Comparison of ENCODE assay signal across 15 cellular contexts in the genomic region with DNA sequence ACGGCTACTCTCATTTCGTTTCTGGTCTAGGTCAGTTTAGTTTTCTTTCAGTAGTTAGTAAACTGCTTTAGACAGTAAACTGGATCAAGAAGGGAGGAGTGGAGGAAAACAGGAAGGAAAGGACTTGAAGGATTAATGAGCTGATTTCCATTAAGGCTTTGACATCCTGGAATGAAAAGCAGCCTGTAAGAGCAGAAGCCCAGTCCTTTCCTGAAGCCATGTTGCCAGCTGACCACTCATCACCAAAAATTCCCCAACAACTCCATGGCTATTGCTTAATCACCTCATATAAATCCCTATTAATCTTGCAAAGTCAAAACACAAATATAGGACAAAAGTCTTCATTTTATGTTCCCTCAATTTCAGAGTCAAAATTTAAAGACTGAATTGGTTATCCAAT.
DNase-seq lines count a peak whose midpoint lies in the region; ATAC-seq and TF ChIP-seq lines count a peak whose summit lies in the region.
"Had no signal": no experiment of that assay in that cellular context is flagged by ENCODE, and none has a peak within 500 bp of the region (broad histone marks: within the 10 kb centered on the region; RNA-seq: fewer than 3 reads in every experiment).

No MANE protein-coding gene starts in this region.

- peak overlapping the region; percentile 85 to 90 for H3K27ac ChIP-seq in ascending aorta
- H3K27ac ChIP-seq in smooth muscle cell (ENCODE audit: low read depth), result peak overlapping the region; percentile 75
- no peak overlapping the region for H3K27ac ChIP-seq in CD8-positive, alpha-beta T cell (ENCODE audit: low read depth, low read length)
- H3K27ac ChIP-seq: neutrophil, SK-N-MC had no signal

- CTCF ChIA-PET in HEK293T (lab: Yijun Ruan, JAX), result no interaction called here
- CTCF ChIA-PET in CD8-positive, alpha-beta T cell (lab: Charles Lee), result no interaction called here
- CTCF ChIA-PET in activated CD8-positive, alpha-beta memory T cell treated with anti-CD3 and anti-CD28 coated beads, Interleukin-2, amount 10 ng/mL, durations not matched to agents 7 days and 5 days (lab: Charles Lee), result interaction anchor here (1.1 to 1.4 kb wide), 2 partner anchors 11 to 213 kb away, joined by 4 read pairs; no protein-coding TSS in a partner anchor

- intact Hi-C loops in ascending aorta (cut with DNase I), result loop anchor here (2.0 to 5.0 kb wide), 2 partner anchors 39 to 127 kb away; no protein-coding TSS in a partner anchor
- intact Hi-C loops in CD8-positive, alpha-beta T cell (cut with DNase I, micrococcal nuclease), result no loop called here

- H3K27me3 ChIP-seq in ascending aorta, result no peaks in the 10 kb centered on the region
- no peaks in the 10 kb centered on the region for H3K27me3 ChIP-seq in smooth muscle cell (ENCODE audit: low read depth)
- no peaks in the 10 kb centered on the region for H3K27me3 ChIP-seq in CD8-positive, alpha-beta T cell (ENCODE audit: insufficient read depth, low read length)
- H3K27me3 ChIP-seq: neutrophil had no signal

- peaks cover 70% of the 10 kb centered on the region for H3K36me3 Mint-ChIP-seq in CD8-positive, alpha-beta T cell
- peaks cover 13% of the 10 kb centered on the region for H3K36me3 Mint-ChIP-seq in activated CD8-positive, alpha-beta memory T cell treated with anti-CD3 and anti-CD28 coated beads, Interleukin-2, amount 10 ng/mL, durations not matched to agents 7 days and 5 days

- TF ChIP-seq CTCF in ascending aorta (IDR thresholded peaks at IDR 0.05), result no peak
- no peak for TF ChIP-seq CTCF in smooth muscle cell (IDR thresholded peaks at IDR 0.05; ENCODE audit: borderline replicate concordance, insufficient read depth, poor library complexity, severe bottlenecking)
- no peak for TF ChIP-seq CTCF in CD8-positive, alpha-beta T cell (IDR thresholded peaks at IDR 0.05)

- H3K36me3 ChIP-seq in ascending aorta (no peaks in the 10 kb centered on the region), smooth muscle cell (ENCODE audit: low read depth) (no peaks in the 10 kb centered on the region)
- H3K36me3 ChIP-seq in CD8-positive, alpha-beta T cell (ENCODE audit: insufficient read depth, low read length), result peaks cover 12% of the 10 kb centered on the region
- H3K36me3 ChIP-seq: neutrophil had no signal

- H3K4me1 ChIP-seq in ascending aorta (peaks cover 24 to 57% of the 10 kb centered on the region in 2 donors), smooth muscle cell (ENCODE audit: low read depth) (peaks cover 34% of the 10 kb centered on the region)
- H3K4me1 ChIP-seq in CD8-positive, alpha-beta T cell (ENCODE audit: insufficient read depth, low read length), result no peaks in the 10 kb centered on the region

- H3K4me1 Mint-ChIP-seq in CD8-positive, alpha-beta T cell (ENCODE audit: low read depth), result peaks cover 2% of the 10 kb centered on the region
- peaks cover 11% of the 10 kb centered on the region for H3K4me1 Mint-ChIP-seq in activated CD8-positive, alpha-beta memory T cell treated with anti-CD3 and anti-CD28 coated beads, Interleukin-2, amount 10 ng/mL, durations not matched to agents 7 days and 5 days

- H3K9me3 Mint-ChIP-seq in CD8-positive, alpha-beta T cell, result no peaks in the 10 kb centered on the region
- H3K9me3 Mint-ChIP-seq in activated CD8-positive, alpha-beta memory T cell treated with anti-CD3 and anti-CD28 coated beads, Interleukin-2, amount 10 ng/mL, durations not matched to agents 7 days and 5 days (ENCODE audit: low read depth), result no peaks in the 10 kb centered on the region
- H3K9me3 Mint-ChIP-seq: activated T-cell treated with anti-CD3 and anti-CD28 coated beads, Interleukin-2, amount 50 U/mL, for 24 hours; stimulated activated naive B cell treated with anti-CD40 and anti-IgM and Interleukin-4, amounts not matched to agents 10 μg/mL and 1 μg/mL and 100 μg/mL, for 72 hours had no signal

- no peak overlapping the region for H3K27ac Mint-ChIP-seq in CD8-positive, alpha-beta T cell
- H3K27ac Mint-ChIP-seq in activated CD8-positive, alpha-beta memory T cell treated with anti-CD3 and anti-CD28 coated beads, Interleukin-2, amount 10 ng/mL, durations not matched to agents 7 days and 5 days, result no peak overlapping the region
- H3K27ac Mint-ChIP-seq: activated T-cell treated with anti-CD3 and anti-CD28 coated beads, Interleukin-2, amount 50 U/mL, for 24 hours; stimulated activated naive B cell treated with anti-CD40 and anti-IgM and Interleukin-4, amounts not matched to agents 10 μg/mL and 1 μg/mL and 100 μg/mL, for 72 hours had no signal

- no peak for ATAC-seq in CD8-positive, alpha-beta T cell
- no peak for ATAC-seq in activated CD8-positive, alpha-beta memory T cell treated with anti-CD3 and anti-CD28 coated beads, Interleukin-2, amount 10 ng/mL, durations not matched to agents 7 days and 5 days
- ATAC-seq: activated CD4-positive, CD25-positive, alpha-beta regulatory T cell treated with anti-CD3 and anti-CD28 coated beads, Interleukin-2, amount 50 U/mL, for 24 hours; stimulated activated naive B cell treated with anti-CD40 and anti-IgM and Interleukin-4, amounts not matched to agents 10 μg/mL and 1 μg/mL and 100 μg/mL, for 72 hours had no signal

- H3K4me2 ChIP-seq in smooth muscle cell, result peak overlapping the region; percentile 66

- H3K4me3 ChIP-seq in ascending aorta (no peak overlapping the region), smooth muscle cell (no peak overlapping the region)
- H3K4me3 ChIP-seq in CD8-positive, alpha-beta T cell (ENCODE audit: low read depth, low read length), result no peak overlapping the region
- H3K4me3 ChIP-seq: SK-N-MC had no signal

- H3F3A ChIP-seq in smooth muscle cell (ENCODE audit: low read depth), result peaks cover 34% of the 10 kb centered on the region

- H3K9ac ChIP-seq in smooth muscle cell (ENCODE audit: low read depth), result no peak overlapping the region

- WGBS in smooth muscle cell (ENCODE audit: low lambda C conversion rate), result 35% methylated on average over 2 of the region's 2 CpGs

- DNase-seq in GM04503 (ENCODE audit: low read depth) (peak; percentile 69), ascending aorta (ENCODE audit: low spot score in 2 of 2) (peak in 1 of 2 donors; percentile 65), hepatic stellate cell (ENCODE audit: low spot score) (peak; percentile 35), smooth muscle cell (lab: John Stamatoyannopoulos, UW; ENCODE audit: unreplicated experiment) (no peak), HEK293T (ENCODE audit: extremely low spot score) (no peak)
- DNase-seq in activated effector memory CD4-positive, alpha-beta T cell treated with Interleukin-2 at 50 U/mL for 16 hours, result no peak
- DNase-seq in CD8-positive, alpha-beta T cell, result no peak
- DNase-seq in activated CD8-positive, alpha-beta memory T cell treated with anti-CD3 and anti-CD28 coated beads, Interleukin-2, amount 10 ng/mL, durations not matched to agents 7 days and 5 days, result no peak
- DNase-seq: activated T-cell treated with anti-CD3 and anti-CD28 coated beads, Interleukin-2, amount 50 U/mL, for 24 hours; NCI-H1417 treated with DMSO at 0.1 percent for 48 hours; NCI-H69; stimulated activated naive B cell treated with anti-CD40 and anti-IgM and Interleukin-4, amounts not matched to agents 10 μg/mL and 1 μg/mL and 100 μg/mL, for 72 hours had no signal

- H2AFZ ChIP-seq in smooth muscle cell (ENCODE audit: low read depth), result no peak overlapping the region

- H4K20me1 ChIP-seq in smooth muscle cell (ENCODE audit: low read depth), result no peaks in the 10 kb centered on the region

- no peak overlapping the region for H3K4me3 Mint-ChIP-seq in CD8-positive, alpha-beta T cell
- no peak overlapping the region for H3K4me3 Mint-ChIP-seq in activated CD8-positive, alpha-beta memory T cell treated with anti-CD3 and anti-CD28 coated beads, Interleukin-2, amount 10 ng/mL, durations not matched to agents 7 days and 5 days
- H3K4me3 Mint-ChIP-seq: activated T-cell treated with anti-CD3 and anti-CD28 coated beads, Interleukin-2, amount 50 U/mL, for 24 hours; stimulated activated naive B cell treated with anti-CD40 and anti-IgM and Interleukin-4, amounts not matched to agents 10 μg/mL and 1 μg/mL and 100 μg/mL, for 72 hours had no signal

- no peaks in the 10 kb centered on the region for H3K9me3 ChIP-seq in ascending aorta
- H3K9me3 ChIP-seq in smooth muscle cell (replicated peaks; ENCODE audit: low read depth), result no peaks in the 10 kb centered on the region
- H3K9me3 ChIP-seq in CD8-positive, alpha-beta T cell (ENCODE audit: low read length), result no peaks in the 10 kb centered on the region
- H3K9me3 ChIP-seq: neutrophil had no signal

- POLR2A ChIA-PET in HEK293T (lab: Yijun Ruan, JAX), result no interaction called here
- POLR2A ChIA-PET in CD8-positive, alpha-beta T cell (lab: Charles Lee), result interaction anchor here (1.1 kb wide), 1 partner anchor 33 kb away, joined by 3 read pairs; no protein-coding TSS in a partner anchor

- H3K79me2 ChIP-seq in smooth muscle cell (ENCODE audit: low read depth), result no peaks in the 10 kb centered on the region

- no peaks in the 10 kb centered on the region for H3K27me3 Mint-ChIP-seq in CD8-positive, alpha-beta T cell (ENCODE audit: low read depth)
- no peaks in the 10 kb centered on the region for H3K27me3 Mint-ChIP-seq in activated CD8-positive, alpha-beta memory T cell treated with anti-CD3 and anti-CD28 coated beads, Interleukin-2, amount 10 ng/mL, durations not matched to agents 7 days and 5 days
- H3K27me3 Mint-ChIP-seq: activated T-cell treated with anti-CD3 and anti-CD28 coated beads, Interleukin-2, amount 50 U/mL, for 24 hours; stimulated activated naive B cell treated with anti-CD40 and anti-IgM and Interleukin-4, amounts not matched to agents 10 μg/mL and 1 μg/mL and 100 μg/mL, for 72 hours had no signal

TF ChIP-seq in HEK293T, 16 proteins besides CTCF, POLR2A, EP300 and RAD21 (continues in another document):
- no peak for TF ChIP-seq HDGF (IDR thresholded peaks at IDR 0.05; ENCODE audit: borderline replicate concordance)
- no peak for TF ChIP-seq LEF1 (IDR thresholded peaks at IDR 0.05; ENCODE audit: borderline replicate concordance)
- no peak for TF ChIP-seq NFRKB (IDR thresholded peaks at IDR 0.05)
- TF ChIP-seq FOXK2 (IDR thresholded peaks at IDR 0.05), result no peak
- TF ChIP-seq TARDBP (IDR thresholded peaks at IDR 0.05), result no peak
- no peak for TF ChIP-seq CTBP1 (IDR thresholded peaks at IDR 0.05; ENCODE audit: borderline replicate concordance)
- TF ChIP-seq ZNF384 (IDR thresholded peaks at IDR 0.05), result no peak
- TF ChIP-seq BHLHE40 (IDR thresholded peaks at IDR 0.05; ENCODE audit: borderline replicate concordance), result no peak
- TF ChIP-seq L3MBTL2 (conservative IDR thresholded peaks at IDR 0.05), result no peak
- no peak for TF ChIP-seq ARNT (IDR thresholded peaks at IDR 0.05)
- TF ChIP-seq SUZ12 (IDR thresholded peaks at IDR 0.05), result no peak
- TF ChIP-seq, protein P1, sequence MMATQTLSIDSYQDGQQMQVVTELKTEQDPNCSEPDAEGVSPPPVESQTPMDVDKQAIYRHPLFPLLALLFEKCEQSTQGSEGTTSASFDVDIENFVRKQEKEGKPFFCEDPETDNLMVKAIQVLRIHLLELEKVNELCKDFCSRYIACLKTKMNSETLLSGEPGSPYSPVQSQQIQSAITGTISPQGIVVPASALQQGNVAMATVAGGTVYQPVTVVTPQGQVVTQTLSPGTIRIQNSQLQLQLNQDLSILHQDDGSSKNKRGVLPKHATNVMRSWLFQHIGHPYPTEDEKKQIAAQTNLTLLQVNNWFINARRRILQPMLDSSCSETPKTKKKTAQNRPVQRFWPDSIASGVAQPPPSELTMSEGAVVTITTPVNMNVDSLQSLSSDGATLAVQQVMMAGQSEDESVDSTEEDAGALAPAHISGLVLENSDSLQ (IDR thresholded peaks at IDR 0.05), result no peak

Comparison
In these comparisons a context has a peak if more than half of its experiments do, and no peak if none do; other contexts are left out.
1. DNase-seq: peak in GM04503 (single experiment) and hepatic stellate cell (single experiment); none in smooth muscle cell (single experiment), activated effector memory CD4-positive, alpha-beta T cell treated with Interleukin-2 at 50 U/mL for 16 hours (single experiment), HEK293T (single experiment), CD8-positive, alpha-beta T cell (0 of 7) and activated CD8-positive, alpha-beta memory T cell treated with anti-CD3 and anti-CD28 coated beads, Interleukin-2, amount 10 ng/mL, durations not matched to agents 7 days and 5 days (single experiment).